Comparison of ENCODE assay signal across 10 cellular contexts in genomic region chr10:112811741-112812551, GRCh38.
DNase-seq lines count a peak whose midpoint lies in the region; ATAC-seq, FAIRE-seq and TF ChIP-seq lines count a peak whose summit lies in the region.
"Had no signal": no experiment of that assay in that cellular context is flagged by ENCODE, and none has a peak within 500 bp of the region (broad histone marks: within the 10 kb centered on the region; RNA-seq: fewer than 3 reads in every experiment).

No MANE protein-coding gene starts in this region.

- DNase-seq in DMS79 (lab: John Stamatoyannopoulos, UW): peak; percentile 27
- peak; percentile 96 for DNase-seq in RWPE1 (ENCODE audit: low spot score)
- peak; percentile 95 for DNase-seq in fibroblast of the aortic adventitia (ENCODE audit: low read depth)
- DNase-seq in pancreas: peak in 4 of 6 donors; percentile 30 to 57 (median 40)
- DNase-seq in NCI-H1417 (lab: John Stamatoyannopoulos, UW): no peak
- no peak for DNase-seq in glutamatergic neuron
- DNase-seq in NCI-H2227 (lab: John Stamatoyannopoulos, UW; ENCODE audit: unreplicated experiment): no peak
- DNase-seq: NCI-H1694; stimulated activated CD4-positive, alpha-beta T cell treated with anti-CD3 and anti-CD28 coated beads, Interleukin-2, amount 100 ng/mL, for 48 hours had no signal

- H3K27me3 ChIP-seq in pancreas: no peaks in the 10 kb centered on the region

- peak overlapping the region; percentile 59 for H3K4me3 ChIP-seq in fibroblast of the aortic adventitia (ENCODE audit: low read depth, low read length)
- no peak overlapping the region for H3K4me3 ChIP-seq in pancreas

- H3K4me3 Mint-ChIP-seq in glutamatergic neuron (ENCODE audit: unreplicated experiment): no peak overlapping the region

- no peaks in the 10 kb centered on the region for H3K36me3 Mint-ChIP-seq in glutamatergic neuron (ENCODE audit: unreplicated experiment)

- CTCF ChIA-PET in RWPE1 (lab: Yijun Ruan, JAX): interaction anchor here (0.6 to 1.2 kb wide), 2 partner anchors 50 to 314 kb away, joined by 5 to 9 read pairs; no protein-coding TSS in a partner anchor

- peaks cover 2% of the 10 kb centered on the region for H3K27me3 Mint-ChIP-seq in glutamatergic neuron (ENCODE audit: unreplicated experiment)

- no peaks in the 10 kb centered on the region for H3K4me1 ChIP-seq in pancreas

- WGBS in pancreas, 2 donors: 65 to 68% methylated on average over 14 of the region's 14 CpGs

- H3K9me3 Mint-ChIP-seq in glutamatergic neuron (ENCODE audit: unreplicated experiment): peaks cover 8% of the 10 kb centered on the region

- no peak for TF ChIP-seq CTCF in RWPE1 (conservative IDR thresholded peaks at IDR 0.05; ENCODE audit: low read depth)
- TF ChIP-seq CTCF in fibroblast of the aortic adventitia (IDR thresholded peaks at IDR 0.05; ENCODE audit: insufficient read depth, low read length): peak; percentile 7
- TF ChIP-seq CTCF in pancreas (IDR thresholded peaks at IDR 0.05): no peak
- no peak for TF ChIP-seq CTCF in glutamatergic neuron (IDR thresholded peaks at IDR 0.05; ENCODE audit: partially characterized antibody, unreplicated experiment)

- H3K4me1 Mint-ChIP-seq in glutamatergic neuron (ENCODE audit: low read depth, unreplicated experiment): peaks cover 50% of the 10 kb centered on the region

- intact Hi-C loops in pancreas (cut with DNase I): no loop called here

- no peaks in the 10 kb centered on the region for H3K36me3 ChIP-seq in pancreas

- FAIRE-seq in pancreas (lab: Jason Lieb, UNC): no peak

- H3K27ac Mint-ChIP-seq in glutamatergic neuron (ENCODE audit: unreplicated experiment): no peak overlapping the region

- H3K27ac ChIP-seq in RWPE1 (peak overlapping the region; percentile 94), pancreas (peak overlapping the region in 2 of 4 donors; percentile 22 to 46)

- H3K9me3 ChIP-seq in pancreas: no peaks in the 10 kb centered on the region

- POLR2A ChIA-PET in RWPE1 (lab: Yijun Ruan, JAX; ENCODE audit: low non-redundant PET): no interaction called here

- peak; percentile 74 to 87 (median 82) for ATAC-seq in pancreas
- no peak for ATAC-seq in HG03175 (IDR thresholded peaks at IDR 0.05; ENCODE audit: unreplicated experiment)

Comparison
In these comparisons a context has a peak if more than half of its experiments do, and no peak if none do; other contexts are left out.
1. DNase-seq: peak in DMS79 (single experiment), RWPE1 (single experiment), fibroblast of the aortic adventitia (single experiment) and pancreas (4 of 6); none in NCI-H1417 (0 of 3), glutamatergic neuron (single experiment) and NCI-H2227 (single experiment).